9 cellular contexts compared by ENCODE assay signal in the genomic region with DNA sequence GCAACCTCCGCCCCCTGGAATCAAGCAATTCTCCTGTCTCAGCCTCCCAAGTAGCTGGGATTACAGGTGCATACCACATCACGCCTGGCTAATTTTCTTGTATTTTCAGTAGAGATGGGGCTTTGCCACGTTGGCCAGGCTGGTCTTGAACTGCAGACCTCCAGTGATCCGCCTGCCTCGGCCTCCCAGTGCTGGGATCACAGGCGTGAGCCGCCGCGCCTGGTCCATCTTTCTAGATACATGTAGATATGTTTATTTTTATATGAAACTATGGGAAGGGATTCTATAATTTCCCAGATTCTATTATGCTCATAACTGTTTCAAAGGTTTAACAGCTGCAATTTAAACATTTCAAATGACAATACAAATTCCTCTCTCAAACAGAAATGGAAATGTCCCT.
"Had no signal": no experiment of that assay in that cellular context is flagged by ENCODE, and none has a peak within 500 bp of the region (broad histone marks: within the 10 kb centered on the region; RNA-seq: fewer than 3 reads in every experiment).

No MANE protein-coding gene starts in this region.

- H3K9me3 Mint-ChIP-seq: GM23338, H9, HFFc6 had no signal

- ATAC-seq: GM23338, HCT116 had no signal

- H3K9me3 ChIP-seq: HAP-1 had no signal

- H3K4me1 ChIP-seq: HAP-1 had no signal

- DNase-seq: GM23248, GOT3, H7, H9, HCEC 1CT, HFFc6 had no signal

- H3K4me3 Mint-ChIP-seq: GM23338, H9, HFFc6 had no signal

- H3K27ac Mint-ChIP-seq: GM23338, HFFc6 had no signal

- H3K4me1 Mint-ChIP-seq: GM23338, H9 had no signal

- H3K4me3 ChIP-seq: GM23248, GM23338, HAP-1 had no signal

- H3K27ac ChIP-seq: GM23248 had no signal
